Comparison of ENCODE assay signal across 8 cellular contexts in genomic region chr10:133274751-133275682, GRCh38. TPM values are rescaled to one million over a fixed set of nuclear protein-coding genes. Genes with fewer than 3 reads are reported as not detected.
DNase-seq lines count a peak whose midpoint lies in the region; ATAC-seq and TF ChIP-seq lines count a peak whose summit lies in the region.

No MANE protein-coding gene starts in this region.

- peak overlapping the region; percentile 84 to 86 for H3K27ac Mint-ChIP-seq in T-cell

- CTCF ChIA-PET in T-cell (lab: Charles Lee) (interaction anchor here in 1 of 2 donors (0.8 to 1.0 kb wide), 3 partner anchors 11 to 33 kb away, joined by 3 to 4 read pairs (median 3); no protein-coding TSS in a partner anchor), HEK293T (lab: Yijun Ruan, JAX) (no interaction called here)

- H3K4me1 Mint-ChIP-seq in T-cell = peaks cover 27 to 40% (median 38%) of the 10 kb centered on the region in 3 donors

- ATAC-seq in GM19043 (IDR thresholded peaks at IDR 0.05; ENCODE audit: low read depth, unreplicated experiment) (peak; percentile 48), HG03064 (IDR thresholded peaks at IDR 0.05; ENCODE audit: low read depth, unreplicated experiment) (peak; percentile 42), T-cell (replicated peaks in 1 of 4) (peak; percentile 44 to 77 (median 51))

- peaks cover 3% of the 10 kb centered on the region for H3K36me3 Mint-ChIP-seq in T-cell

- no peaks in the 10 kb centered on the region for H3K9me3 Mint-ChIP-seq in T-cell

- H3K27me3 Mint-ChIP-seq in T-cell = no peaks in the 10 kb centered on the region

- peak overlapping the region; percentile 82 to 89 (median 82) for H3K4me3 Mint-ChIP-seq in T-cell

- DNase-seq in T-cell = peak; percentile 43 to 88 (median 83)
- peak; percentile 62 for DNase-seq in activated naive CD8-positive, alpha-beta T cell treated with anti-CD3 and anti-CD28 coated beads, Interleukin-2, amount 50 U/mL, for 16 hours (ENCODE audit: low read depth, low spot score)
- peak; percentile 72 to 73 for DNase-seq in stimulated activated CD4-positive, alpha-beta T cell treated with anti-CD3 and anti-CD28 coated beads, Interleukin-1b, Interleukin-23, amount 100 ng/mL, for 4 hours (ENCODE audit: low read depth in 2 of 2)
- no peak for DNase-seq in NCI-H1417 (lab: John Stamatoyannopoulos, UW)
- DNase-seq in dedifferentiated amniotic fluid mesenchymal stem cell (ENCODE audit: extremely low spot score) = no peak
- no peak for DNase-seq in HEK293T (ENCODE audit: extremely low spot score)

- POLR2A ChIA-PET in T-cell (lab: Charles Lee) = interaction anchor here (0.7 to 2.2 kb wide), 5 partner anchors 8 to 33 kb away, joined by 3 to 11 read pairs (median 4); no protein-coding TSS in a partner anchor
- POLR2A ChIA-PET in HEK293T (lab: Yijun Ruan, JAX) = no interaction called here

TF ChIP-seq in HEK293T, 16 proteins besides CTCF, POLR2A, EP300 and RAD21:
- TF ChIP-seq PKNOX1 (IDR thresholded peaks at IDR 0.05) (no peak), FOXM1 (IDR thresholded peaks at IDR 0.05; ENCODE audit: borderline replicate concordance) (no peak), ARNT (IDR thresholded peaks at IDR 0.05) (no peak), SUZ12 (IDR thresholded peaks at IDR 0.05) (no peak), LEF1 (IDR thresholded peaks at IDR 0.05; ENCODE audit: borderline replicate concordance) (no peak), NFRKB (IDR thresholded peaks at IDR 0.05) (no peak)

RNA-seq across cellular contexts. Expression of gene ADAM8, which starts 1.7 kb away (rescaled TPM):
- total RNA-seq in T-cell = 100 to 1,000 TPM in 3 of 5 donors, 10 to 100 TPM in 2; 80.5 to 142 (median 107) TPM

RNA-seq across cellular contexts. Expression of gene TUBGCP2, which starts 33.7 kb away (rescaled TPM):
- 10 to 100 TPM; 64.5 to 80.8 (median 72.7) TPM for total RNA-seq in T-cell

RNA-seq across cellular contexts. Expression of gene ZNF511, which starts 33.7 kb away (rescaled TPM):
- total RNA-seq in T-cell = 10 to 100 TPM; 35.2 to 44.7 (median 36.8) TPM

RNA-seq across cellular contexts. Expression of gene VENTX, which starts 37.4 kb away (rescaled TPM):
- total RNA-seq in T-cell = under 1 TPM in 3 of 5 donors, not detected in 2; 0.12 to 0.13 (median 0.12) TPM

RNA-seq across cellular contexts. Expression of gene UTF1, which starts 45.0 kb away (rescaled TPM):
- total RNA-seq in T-cell = under 1 TPM in 1 of 5 donors, not detected in 4; 0.23 TPM

Comparison
In these comparisons a context has a peak if more than half of its experiments do, and no peak if none do; other contexts are left out.
1. DNase-seq: peak in T-cell (34 of 34), activated naive CD8-positive, alpha-beta T cell treated with anti-CD3 and anti-CD28 coated beads, Interleukin-2, amount 50 U/mL, for 16 hours (single experiment) and stimulated activated CD4-positive, alpha-beta T cell treated with anti-CD3 and anti-CD28 coated beads, Interleukin-1b, Interleukin-23, amount 100 ng/mL, for 4 hours (2 of 2); none in NCI-H1417 (0 of 3), dedifferentiated amniotic fluid mesenchymal stem cell (single experiment) and HEK293T (single experiment).
2. Peak in every context shown above with its lines, with median percentiles within 50 percentile points of each other: ATAC-seq.